In genomic region chr18:26090130-26091046, GRCh38 we compare ENCODE assay signal across 8 cellular contexts. TPM values are rescaled to one million over a fixed set of nuclear protein-coding genes. Genes with fewer than 3 reads are reported as not detected.
DNase-seq lines count a peak whose midpoint lies in the region; ATAC-seq and TF ChIP-seq lines count a peak whose summit lies in the region.

Gene SS18 (minus strand): TSS chr18:26090613. CDS start chr18:26090569, 44 bp downstream.

- peak within 1 kb of the TSS; percentile 80 to 89 for H3K4me3 ChIP-seq in right atrium auricular region
- H3K4me3 ChIP-seq in uterus, result peak within 1 kb of the TSS; percentile 68 to 77

- TF ChIP-seq POLR2A in GM15510 (IDR thresholded peaks at IDR 0.05; ENCODE audit: borderline replicate concordance, extremely low read depth, insufficient read length) (peak; percentile 85), uterus (IDR thresholded peaks at IDR 0.05) (peak in 1 of 2 donors; percentile 37)

- TF ChIP-seq CTCF in right atrium auricular region (IDR thresholded peaks at IDR 0.05) (peak in 1 of 2 donors; percentile 28), uterus (IDR thresholded peaks at IDR 0.05) (peak in 1 of 4 experiments; percentile 13)

- intact Hi-C loops in uterus (cut with DNase I; ENCODE audit: low total_unique reads), result no loop called here

- H3K36me3 ChIP-seq in right atrium auricular region, result peaks cover 15% of the 10 kb centered on the region
- H3K36me3 ChIP-seq in uterus, result no peaks in the 10 kb centered on the region

- peak; percentile 72 for ATAC-seq in HG02884 (IDR thresholded peaks at IDR 0.05; ENCODE audit: unreplicated experiment)

- H3K27me3 ChIP-seq in right atrium auricular region (no peaks in the 10 kb centered on the region), uterus (no peaks in the 10 kb centered on the region)

- H3K9me3 ChIP-seq in right atrium auricular region, result no peaks in the 10 kb centered on the region
- no peaks in the 10 kb centered on the region for H3K9me3 ChIP-seq in uterus

- H3K27ac ChIP-seq in right atrium auricular region (peak within 1 kb of the TSS; percentile 96 to 97), uterus (peak within 1 kb of the TSS; percentile 85 to 97)

- DNase-seq in NCI-H1694 (lab: John Stamatoyannopoulos, UW) (peak; percentile 58), T-helper 2 cell (peak; percentile 75 to 95 (median 85)), anterior cingulate cortex (lab: John Stamatoyannopoulos, UW) (peak; percentile 22 to 98 (median 91)), right atrium auricular region (ENCODE audit: low spot score) (peak; percentile 94), pulmonary artery endothelial cell (ENCODE audit: low read depth, low spot score) (peak; percentile 69), uterus (peak; percentile 92)

- peaks cover 0 to 18% of the 10 kb centered on the region in 2 donors for H3K4me1 ChIP-seq in right atrium auricular region
- H3K4me1 ChIP-seq in uterus, result peaks cover 8 to 13% of the 10 kb centered on the region in 2 donors

RNA-seq across cellular contexts. Expression of gene SS18, which starts in this region (rescaled TPM):
- total RNA-seq in right atrium auricular region (10 to 100 TPM; 47.7 to 54.9 TPM), pulmonary artery endothelial cell (75.2 and 92.8 TPM in 2 replicates), uterus (100 to 1,000 TPM in 1 of 4 donors, 10 to 100 TPM in 3; 34.7 to 188 (median 91.9) TPM)

Comparison
In these comparisons a context has a peak if more than half of its experiments do, and no peak if none do; other contexts are left out.
1. Peak in every context shown above with its lines: DNase-seq, ATAC-seq, H3K4me3 ChIP-seq and H3K27ac ChIP-seq.